ENCODE assay signal across 8 cellular contexts in the genomic region with DNA sequence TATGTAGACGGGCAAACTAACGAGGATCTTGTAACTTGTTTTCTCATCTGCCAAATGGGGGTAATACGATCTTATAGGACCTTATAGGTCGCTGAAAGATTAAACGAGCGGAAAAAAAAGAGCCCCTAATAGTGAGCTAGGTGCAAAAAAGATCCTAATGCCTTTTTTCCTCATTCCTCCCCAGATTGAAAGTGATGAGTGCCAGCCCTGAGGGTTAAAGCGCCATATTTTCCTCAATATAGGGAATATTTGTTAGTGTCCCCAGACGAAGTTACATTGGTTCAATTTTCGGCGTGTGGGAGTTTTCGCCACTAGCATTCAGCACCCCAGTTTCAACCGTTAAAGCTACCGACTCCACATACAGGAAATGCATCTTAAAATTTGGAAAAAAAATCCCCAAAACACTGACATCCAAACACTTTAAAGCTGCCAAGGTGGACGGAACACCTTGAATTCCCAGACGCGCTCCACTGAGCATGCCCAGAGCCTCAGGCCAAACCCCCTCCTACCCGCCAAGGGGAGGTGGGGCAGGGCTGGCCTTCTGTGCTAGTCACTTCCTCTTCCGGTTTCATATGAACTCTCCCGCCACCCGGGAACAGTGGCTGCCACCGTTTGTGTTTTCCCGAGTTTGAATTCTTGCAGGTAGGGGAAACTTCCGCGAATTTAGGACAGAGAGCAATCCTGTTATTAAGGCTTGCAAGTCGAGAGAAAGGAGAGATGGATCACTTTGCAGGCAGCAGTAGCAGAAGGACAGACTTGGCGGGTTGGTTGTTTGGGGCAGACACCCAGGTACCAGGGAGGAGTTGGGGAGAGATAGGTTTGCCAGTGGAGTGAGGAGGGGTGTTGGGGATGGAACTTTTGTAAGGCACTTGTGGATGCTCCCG. TPM values are rescaled to one million over a fixed set of nuclear protein-coding genes. Genes with fewer than 3 reads are reported as not detected.
DNase-seq lines count a peak whose midpoint lies in the region; ATAC-seq and TF ChIP-seq lines count a peak whose summit lies in the region.

A gene with protein sequence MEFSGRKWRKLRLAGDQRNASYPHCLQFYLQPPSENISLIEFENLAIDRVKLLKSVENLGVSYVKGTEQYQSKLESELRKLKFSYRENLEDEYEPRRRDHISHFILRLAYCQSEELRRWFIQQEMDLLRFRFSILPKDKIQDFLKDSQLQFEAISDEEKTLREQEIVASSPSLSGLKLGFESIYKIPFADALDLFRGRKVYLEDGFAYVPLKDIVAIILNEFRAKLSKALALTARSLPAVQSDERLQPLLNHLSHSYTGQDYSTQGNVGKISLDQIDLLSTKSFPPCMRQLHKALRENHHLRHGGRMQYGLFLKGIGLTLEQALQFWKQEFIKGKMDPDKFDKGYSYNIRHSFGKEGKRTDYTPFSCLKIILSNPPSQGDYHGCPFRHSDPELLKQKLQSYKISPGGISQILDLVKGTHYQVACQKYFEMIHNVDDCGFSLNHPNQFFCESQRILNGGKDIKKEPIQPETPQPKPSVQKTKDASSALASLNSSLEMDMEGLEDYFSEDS (plus strand): TSS at position 571 of the 884 bp plus-strand sequence. CDS start 816 bp downstream, outside the sequence.

- peaks cover 38% of the 10 kb centered on the region for H3K36me3 Mint-ChIP-seq in natural killer cell treated with Interleukin-12 subunit alpha and Interleukin-12 subunit beta and Interleukin-15 and Interleukin-18, amount 100 ng/mL, for 72 hours

- peaks cover 25 to 41% of the 10 kb centered on the region in 2 donors for H3K4me1 Mint-ChIP-seq in natural killer cell treated with Interleukin-12 subunit alpha and Interleukin-12 subunit beta and Interleukin-15 and Interleukin-18, amount 100 ng/mL, for 72 hours (ENCODE audit: low read depth in 2 of 2)

- peak; percentile 86 for DNase-seq in EL
- DNase-seq in H4 (ENCODE audit: low spot score): peak; percentile 88
- DNase-seq in LoVo (ENCODE audit: low spot score): peak; percentile 89
- peak; percentile 89 for DNase-seq in RWPE2 (ENCODE audit: low spot score)
- DNase-seq in activated T-helper 9 cell treated with anti-CD3 and anti-CD28 coated beads, Interleukin-2, amount 50 U/mL, for 16 hours (ENCODE audit: low read depth): peak; percentile 75
- DNase-seq in fibroblast of the aortic adventitia (ENCODE audit: low read depth): peak; percentile 76
- peak; percentile 91 for DNase-seq in natural killer cell treated with Interleukin-12 subunit alpha and Interleukin-12 subunit beta and Interleukin-15 and Interleukin-18, amount 100 ng/mL, for 72 hours (ENCODE audit: low spot score)
- DNase-seq in stimulated activated naive CD4-positive, alpha-beta T cell treated with Interleukin-2 at 50 U/mL for 16 hours (lab: John Stamatoyannopoulos, UW): peak; percentile 82

- peak; percentile 77 for ATAC-seq in RWPE2 (ENCODE audit: low read depth)
- ATAC-seq in natural killer cell treated with Interleukin-12 subunit alpha and Interleukin-12 subunit beta and Interleukin-15 and Interleukin-18, amount 100 ng/mL, for 72 hours: peak; percentile 95 to 97

- TF ChIP-seq CTCF in RWPE2 (IDR thresholded peaks at IDR 0.05; ENCODE audit: poor library complexity, severe bottlenecking) (peak; percentile 36), fibroblast of the aortic adventitia (IDR thresholded peaks at IDR 0.05; ENCODE audit: insufficient read depth, low read length) (no peak)

- no peaks in the 10 kb centered on the region for H3K9me3 Mint-ChIP-seq in natural killer cell treated with Interleukin-12 subunit alpha and Interleukin-12 subunit beta and Interleukin-15 and Interleukin-18, amount 100 ng/mL, for 72 hours

- H3K4me3 ChIP-seq in RWPE2 (ENCODE audit: severe bottlenecking) (peak within 1 kb of the TSS; percentile 67), fibroblast of the aortic adventitia (ENCODE audit: low read depth, low read length) (peak within 1 kb of the TSS; percentile 100)

- H3K9me3 ChIP-seq in RWPE2 (ENCODE audit: severe bottlenecking): no peaks in the 10 kb centered on the region

- H3K27me3 Mint-ChIP-seq in natural killer cell treated with Interleukin-12 subunit alpha and Interleukin-12 subunit beta and Interleukin-15 and Interleukin-18, amount 100 ng/mL, for 72 hours: peaks cover 9% of the 10 kb centered on the region in 2 donors

- H3K4me1 ChIP-seq in RWPE2 (ENCODE audit: insufficient read depth, poor library complexity, severe bottlenecking): peaks cover 30% of the 10 kb centered on the region

- peak within 1 kb of the TSS; percentile 72 to 95 for H3K27ac Mint-ChIP-seq in natural killer cell treated with Interleukin-12 subunit alpha and Interleukin-12 subunit beta and Interleukin-15 and Interleukin-18, amount 100 ng/mL, for 72 hours

- H3K27me3 ChIP-seq in RWPE2 (ENCODE audit: insufficient read depth, poor library complexity, severe bottlenecking): no peaks in the 10 kb centered on the region

- H3K27ac ChIP-seq in RWPE2 (ENCODE audit: poor library complexity, severe bottlenecking): peak within 1 kb of the TSS; percentile 75

- peak within 1 kb of the TSS; percentile 92 for H3K4me3 Mint-ChIP-seq in natural killer cell treated with Interleukin-12 subunit alpha and Interleukin-12 subunit beta and Interleukin-15 and Interleukin-18, amount 100 ng/mL, for 72 hours

- peaks cover 40% of the 10 kb centered on the region for H3K36me3 ChIP-seq in RWPE2 (ENCODE audit: low read depth)

RNA-seq across cellular contexts. Expression of the gene that starts here (rescaled TPM):
- total RNA-seq in H4 (2014; rRNA removed; shearing (Covaris generic)): 49.7 and 57.3 TPM in 2 replicates
- 16.4 and 80.2 TPM in 2 replicates for total RNA-seq in fibroblast of the aortic adventitia (ENCODE audit: low replicate concordance)
- 10 to 100 TPM; 29.1 to 57.3 TPM for total RNA-seq in natural killer cell treated with Interleukin-12 subunit alpha and Interleukin-12 subunit beta and Interleukin-15 and Interleukin-18, amount 100 ng/mL, for 72 hours

Comparison
In these comparisons a context has a peak if more than half of its experiments do, and no peak if none do; other contexts are left out.
1. Peak in every context shown above with its lines: DNase-seq, ATAC-seq, H3K4me3 ChIP-seq and H3K27ac ChIP-seq.